ENCODE assay signal across 8 cellular contexts in the genomic region with DNA sequence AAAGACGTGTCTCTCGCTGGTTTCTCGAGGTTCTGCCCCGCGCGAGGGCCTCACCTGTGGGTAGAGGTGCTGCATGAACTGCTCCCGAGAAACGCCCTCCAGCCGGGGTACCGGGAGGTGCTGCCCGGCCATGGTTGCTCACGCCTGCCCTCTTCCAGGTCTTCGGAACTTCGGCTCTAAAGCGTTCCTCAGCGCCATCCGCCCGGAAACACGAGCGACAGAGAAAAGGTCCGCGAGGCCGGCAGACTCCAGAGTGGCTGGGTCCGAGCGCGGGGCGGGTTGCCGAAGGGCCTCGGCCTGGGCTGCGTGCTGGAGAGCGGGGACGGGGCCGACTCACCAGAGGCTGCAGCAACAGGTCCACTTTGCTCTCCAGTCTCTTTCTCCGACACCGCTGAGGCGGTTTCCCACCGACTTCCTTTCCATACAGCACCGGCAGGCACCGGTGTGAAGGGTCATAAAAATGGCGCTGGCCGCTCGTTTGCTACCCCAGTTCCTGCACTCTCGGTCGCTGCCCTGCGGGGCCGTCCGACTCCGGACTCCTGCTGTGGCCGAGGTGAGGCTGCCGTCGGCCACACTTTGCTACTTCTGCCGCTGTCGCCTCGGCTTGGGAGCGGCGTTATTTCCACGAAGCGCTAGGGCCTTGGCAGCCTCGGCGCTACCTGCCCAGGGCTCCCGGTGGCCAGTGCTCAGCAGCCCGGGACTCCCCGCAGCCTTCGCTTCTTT. TPM values are rescaled to one million over a fixed set of nuclear protein-coding genes. Genes with fewer than 3 reads are reported as not detected.
DNase-seq lines count a peak whose midpoint lies in the region; ATAC-seq and TF ChIP-seq lines count a peak whose summit lies in the region.

Gene MAIP1 (plus strand): TSS at position 244 of the 723 bp plus-strand sequence. CDS start 217 bp downstream, at position 461.
Gene TYW5 (minus strand): TSS at position 153 of the 723 bp plus-strand sequence. CDS start 21 bp downstream, at position 132.

- H3K27me3 ChIP-seq in ovary: no peaks in the 10 kb centered on the region
- H3K27me3 ChIP-seq in thyroid gland: no peaks in the 10 kb centered on the region

- H3K27ac Mint-ChIP-seq in activated naive CD8-positive, alpha-beta T cell: peak within 1 kb of the TSS; percentile 95

- H3K4me1 Mint-ChIP-seq in activated naive CD8-positive, alpha-beta T cell (ENCODE audit: low read depth): peaks cover 52% of the 10 kb centered on the region

- H3K9me3 ChIP-seq in ovary (no peaks in the 10 kb centered on the region), thyroid gland (no peaks in the 10 kb centered on the region)

- ATAC-seq in HG02623 (IDR thresholded peaks at IDR 0.05; ENCODE audit: unreplicated experiment): peak; percentile 83

- H3K9me3 Mint-ChIP-seq in activated naive CD8-positive, alpha-beta T cell (ENCODE audit: low read depth): no peaks in the 10 kb centered on the region

- TF ChIP-seq POLR2A in ovary (IDR thresholded peaks at IDR 0.05) (peak; percentile 51), thyroid gland (IDR thresholded peaks at IDR 0.05) (peak in 1 of 2 donors; percentile 76)

- H3K4me3 ChIP-seq in GM12864 (ENCODE audit: low read depth, low read length) (peak within 1 kb of the TSS; percentile 91), ovary (peak within 1 kb of the TSS; percentile 80), thyroid gland (replicated peaks in 1 of 3) (peak within 1 kb of the TSS; percentile 87 to 98 (median 91))

- TF ChIP-seq EP300 in ovary (IDR thresholded peaks at IDR 0.05): no peak

- WGBS in ovary, 3 donors: 0 to 1% (median 1%) methylated on average over 64 of the region's 64 CpGs
- WGBS in thyroid gland, 2 donors: 0 to 1% methylated on average over 7 to 27 of the region's 64 CpGs

- no peaks in the 10 kb centered on the region for H3K36me3 ChIP-seq in ovary
- peaks cover 6 to 13% of the 10 kb centered on the region in 2 donors for H3K36me3 ChIP-seq in thyroid gland

- no peaks in the 10 kb centered on the region for H3K27me3 Mint-ChIP-seq in activated naive CD8-positive, alpha-beta T cell

- H3K4me1 ChIP-seq in ovary (ENCODE audit: insufficient read depth) (peaks cover 11% of the 10 kb centered on the region), thyroid gland (peaks cover 26 to 27% of the 10 kb centered on the region in 2 donors)

- intact Hi-C loops in head of caudate nucleus (cut with DNase I) (no loop called here), ovary (cut with DNase I) (no loop called here), thyroid gland (cut with DNase I) (no loop called here)

- TF ChIP-seq CTCF in GM12864 (IDR thresholded peaks at IDR 0.05; ENCODE audit: low read depth, low read length, missing control alignments): no peak
- TF ChIP-seq CTCF in ovary (IDR thresholded peaks at IDR 0.05): peak in 1 of 3 donors; percentile 55
- TF ChIP-seq CTCF in thyroid gland (IDR thresholded peaks at IDR 0.05): peak in 2 of 6 experiments; percentile 16 to 28

- H3K27ac ChIP-seq in ovary (peak within 1 kb of the TSS; percentile 81 to 86), thyroid gland (peak within 1 kb of the TSS; percentile 84 to 95 (median 91))

- DNase-seq in GM12864 (ENCODE audit: low read depth) (peak; percentile 52), NCI-H1092 treated with DMSO at 0.1 percent for 48 hours (lab: John Stamatoyannopoulos, UW) (peak; percentile 87), SKM-1 treated with dmso at 0.1 percent for 144 hours (lab: John Stamatoyannopoulos, UW; ENCODE audit: unreplicated experiment) (peak; percentile 87), head of caudate nucleus (peak; percentile 72 to 96 (median 90)), ovary (peak; percentile 70 to 87 (median 80)), thyroid gland (peak; percentile 83 to 87)

- H3K36me3 Mint-ChIP-seq in activated naive CD8-positive, alpha-beta T cell: peaks cover 5% of the 10 kb centered on the region

- peak within 1 kb of the TSS; percentile 98 for H3K4me3 Mint-ChIP-seq in activated naive CD8-positive, alpha-beta T cell

RNA-seq across cellular contexts. Expression of gene MAIP1, which starts in this region (rescaled TPM):
- total RNA-seq in ovary (10 to 100 TPM; 10.7 to 18.3 (median 13.5) TPM), thyroid gland (10 to 100 TPM; 18.9 to 28.6 (median 25.9) TPM)
- 10 to 100 TPM; 11.9 to 12.2 TPM for polyA plus RNA-seq in ovary

RNA-seq across cellular contexts. Expression of gene TYW5, which starts in this region (rescaled TPM):
- total RNA-seq in ovary (1 to 10 TPM; 4.4 to 7.5 (median 5.7) TPM), thyroid gland (10 to 100 TPM in 2 of 4 donors, 1 to 10 TPM in 2; 9.0 to 18.9 (median 11.1) TPM)
- polyA plus RNA-seq in ovary: 1 to 10 TPM; 2.8 to 5.8 TPM

Comparison
In these comparisons a context has a peak if more than half of its experiments do, and no peak if none do; other contexts are left out.
1. Peak in every context shown above with its lines: DNase-seq, ATAC-seq, H3K4me3 ChIP-seq and H3K27ac ChIP-seq.